In the genomic region with DNA sequence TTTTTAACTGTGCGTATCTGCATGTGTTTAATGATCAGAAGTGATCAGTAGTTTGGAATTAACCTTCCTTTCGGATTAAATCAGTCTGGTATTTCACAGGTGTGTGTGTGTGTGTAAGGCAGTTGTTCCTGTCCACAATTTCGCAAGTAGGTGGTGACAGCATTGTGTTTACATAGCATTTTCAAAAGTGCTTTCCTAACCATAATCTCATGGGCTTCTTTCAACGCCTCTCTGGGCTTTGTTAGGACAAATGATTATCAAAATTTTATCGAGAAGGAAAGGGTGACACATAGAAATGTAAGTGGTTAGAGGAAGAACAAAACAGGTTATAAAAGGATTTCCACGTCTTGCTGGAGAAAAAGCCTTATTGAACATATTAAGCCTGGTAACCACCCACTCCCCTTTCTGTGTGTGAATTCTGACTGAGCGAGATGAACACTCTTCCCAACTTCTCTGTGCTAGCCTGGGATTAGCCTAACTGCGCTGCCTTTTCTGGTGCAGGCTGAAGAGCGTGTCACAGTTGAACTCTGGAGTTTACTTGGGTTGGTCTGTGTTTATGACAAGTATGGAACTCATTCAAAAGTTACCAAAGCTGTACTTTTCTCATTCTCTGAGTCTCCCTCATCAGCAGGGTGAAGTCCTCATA, we compare ENCODE assay signal across 12 cellular contexts.
DNase-seq lines count a peak whose midpoint lies in the region; TF ChIP-seq lines count a peak whose summit lies in the region.
"Had no signal": no experiment of that assay in that cellular context is flagged by ENCODE, and none has a peak within 500 bp of the region (broad histone marks: within the 10 kb centered on the region; RNA-seq: fewer than 3 reads in every experiment).

No MANE protein-coding gene starts in this region.

- no peak overlapping the region for H3K4me3 Mint-ChIP-seq in activated naive CD4-positive, alpha-beta T cell treated with anti-CD3 and anti-CD28 coated beads for 36 hours
- H3K4me3 Mint-ChIP-seq: effector memory CD8-positive, alpha-beta T cell had no signal

- TF ChIP-seq CTCF in fibroblast of pulmonary artery (IDR thresholded peaks at IDR 0.05; ENCODE audit: low read length, missing control alignments), result no peak

- no peaks in the 10 kb centered on the region for H3K36me3 ChIP-seq in rectal smooth muscle tissue (ENCODE audit: control insufficient read depth, insufficient read depth, low read length)

- no peak overlapping the region for H3K27ac Mint-ChIP-seq in activated naive CD4-positive, alpha-beta T cell treated with anti-CD3 and anti-CD28 coated beads for 36 hours
- H3K27ac Mint-ChIP-seq: effector memory CD8-positive, alpha-beta T cell had no signal

- H3K36me3 Mint-ChIP-seq in activated naive CD4-positive, alpha-beta T cell treated with anti-CD3 and anti-CD28 coated beads for 36 hours (ENCODE audit: low read depth), result no peaks in the 10 kb centered on the region

- CTCF ChIA-PET in activated naive CD4-positive, alpha-beta T cell treated with anti-CD3 and anti-CD28 coated beads for 36 hours (lab: Charles Lee), result interaction anchor here (0.9 kb wide), 1 partner anchor 15 kb away, joined by 3 read pairs; no protein-coding TSS in a partner anchor

- no peak overlapping the region for H3K4me3 ChIP-seq in fibroblast of pulmonary artery (replicated peaks; ENCODE audit: low read depth, low read length)
- no peak overlapping the region for H3K4me3 ChIP-seq in rectal smooth muscle tissue (ENCODE audit: low read length)

- DNase-seq in DMS53 treated with DMSO at 0.1 percent for 48 hours (lab: John Stamatoyannopoulos, UW; ENCODE audit: unreplicated experiment), result peak; percentile 64
- DNase-seq in SW480 (ENCODE audit: low spot score), result peak; percentile 8
- DNase-seq in fibroblast of pulmonary artery (ENCODE audit: low read depth), result peak; percentile 68
- DNase-seq in C1 segment of cervical spinal cord (lab: John Stamatoyannopoulos, UW), result no peak
- DNase-seq in activated CD8-positive, alpha-beta memory T cell treated with anti-CD3 and anti-CD28 coated beads, Interleukin-2, amount 50 U/mL, for 4 hours, result no peak
- DNase-seq in activated naive CD4-positive, alpha-beta T cell treated with anti-CD3 and anti-CD28 coated beads for 36 hours, result no peak
- no peak for DNase-seq in NCI-H187 treated with DMSO at 0.1 percent for 48 hours (lab: John Stamatoyannopoulos, UW)
- DNase-seq: activated CD4-positive, alpha-beta T cell treated with anti-CD3 and anti-CD28 coated beads for 48 hours; effector memory CD8-positive, alpha-beta T cell; NCI-H526 treated with DMSO at 0.1 percent for 48 hours; stimulated activated CD4-positive, alpha-beta T cell treated with anti-CD3 and anti-CD28 coated beads, Interleukin-2, amount 100 ng/mL, for 48 hours had no signal

- no peaks in the 10 kb centered on the region for H3K27me3 Mint-ChIP-seq in activated naive CD4-positive, alpha-beta T cell treated with anti-CD3 and anti-CD28 coated beads for 36 hours (ENCODE audit: low read depth)

- no peaks in the 10 kb centered on the region for H3K27me3 ChIP-seq in rectal smooth muscle tissue (ENCODE audit: control insufficient read depth, insufficient read depth, low read length)

- peaks cover 40% of the 10 kb centered on the region for H3K4me1 ChIP-seq in rectal smooth muscle tissue (ENCODE audit: control insufficient read depth, insufficient read depth, low read length)

- peak overlapping the region; percentile 69 for H3K27ac ChIP-seq in rectal smooth muscle tissue (ENCODE audit: low read depth, low read length)

- H3K9me3 Mint-ChIP-seq in activated naive CD4-positive, alpha-beta T cell treated with anti-CD3 and anti-CD28 coated beads for 36 hours, result no peaks in the 10 kb centered on the region
- H3K9me3 Mint-ChIP-seq: effector memory CD8-positive, alpha-beta T cell had no signal

- H3K4me1 Mint-ChIP-seq in activated naive CD4-positive, alpha-beta T cell treated with anti-CD3 and anti-CD28 coated beads for 36 hours (ENCODE audit: low read depth), result peaks cover 28% of the 10 kb centered on the region

- H3K9ac ChIP-seq in rectal smooth muscle tissue (ENCODE audit: low read length), result no peak overlapping the region

- intact Hi-C loops in activated naive CD4-positive, alpha-beta T cell treated with anti-CD3 and anti-CD28 coated beads for 36 hours (cut with micrococcal nuclease), result no loop called here

Comparison
In these comparisons a context has a peak if more than half of its experiments do, and no peak if none do; other contexts are left out.
1. DNase-seq: peak in DMS53 treated with DMSO at 0.1 percent for 48 hours (single experiment), SW480 (single experiment) and fibroblast of pulmonary artery (single experiment); none in C1 segment of cervical spinal cord (0 of 14), activated CD8-positive, alpha-beta memory T cell treated with anti-CD3 and anti-CD28 coated beads, Interleukin-2, amount 50 U/mL, for 4 hours (single experiment), activated naive CD4-positive, alpha-beta T cell treated with anti-CD3 and anti-CD28 coated beads for 36 hours (single experiment) and NCI-H187 treated with DMSO at 0.1 percent for 48 hours (single experiment).